In the genomic region with DNA sequence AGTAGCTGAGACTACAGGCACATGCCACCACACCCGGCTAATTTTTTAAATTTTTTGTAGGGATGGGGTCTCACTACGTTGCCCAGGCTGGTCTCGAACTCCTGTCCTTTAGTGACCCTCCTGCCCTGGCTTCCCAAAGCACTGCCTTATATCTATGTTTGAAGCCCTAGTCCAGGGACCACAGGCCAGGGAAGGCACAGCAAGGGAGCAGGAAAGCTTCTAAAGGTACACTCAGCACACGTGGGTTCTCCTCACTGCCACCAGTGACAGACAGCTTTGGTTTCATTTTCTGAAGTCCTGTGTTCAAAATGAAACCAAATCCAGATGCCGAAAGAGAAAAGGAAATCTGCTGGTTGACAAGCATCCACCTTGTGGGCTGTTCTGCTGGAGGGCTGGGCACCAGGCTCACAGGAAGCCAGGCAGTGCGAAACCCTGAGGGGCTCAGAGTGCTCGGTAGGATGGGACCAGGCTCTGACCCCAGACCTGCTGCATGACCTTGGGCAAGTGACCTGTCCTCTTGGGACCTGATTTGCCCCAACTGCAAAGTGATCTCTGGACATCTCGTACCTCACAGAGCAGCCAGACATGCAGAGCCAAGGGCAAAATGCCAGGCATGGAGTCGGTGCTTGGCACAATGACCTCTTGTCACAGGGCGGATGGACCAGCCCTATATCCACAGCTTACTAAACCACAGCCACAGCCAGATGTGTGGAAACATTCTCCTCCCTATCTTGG, we compare ENCODE assay signal across 1 cellular context.
TF ChIP-seq lines count a peak whose summit lies in the region.

No MANE protein-coding gene starts in this region.

TF ChIP-seq in HepG2, 621 proteins besides CTCF, POLR2A, EP300 and RAD21 (continued from another document and continues in another):
- TF ChIP-seq, protein P1, sequence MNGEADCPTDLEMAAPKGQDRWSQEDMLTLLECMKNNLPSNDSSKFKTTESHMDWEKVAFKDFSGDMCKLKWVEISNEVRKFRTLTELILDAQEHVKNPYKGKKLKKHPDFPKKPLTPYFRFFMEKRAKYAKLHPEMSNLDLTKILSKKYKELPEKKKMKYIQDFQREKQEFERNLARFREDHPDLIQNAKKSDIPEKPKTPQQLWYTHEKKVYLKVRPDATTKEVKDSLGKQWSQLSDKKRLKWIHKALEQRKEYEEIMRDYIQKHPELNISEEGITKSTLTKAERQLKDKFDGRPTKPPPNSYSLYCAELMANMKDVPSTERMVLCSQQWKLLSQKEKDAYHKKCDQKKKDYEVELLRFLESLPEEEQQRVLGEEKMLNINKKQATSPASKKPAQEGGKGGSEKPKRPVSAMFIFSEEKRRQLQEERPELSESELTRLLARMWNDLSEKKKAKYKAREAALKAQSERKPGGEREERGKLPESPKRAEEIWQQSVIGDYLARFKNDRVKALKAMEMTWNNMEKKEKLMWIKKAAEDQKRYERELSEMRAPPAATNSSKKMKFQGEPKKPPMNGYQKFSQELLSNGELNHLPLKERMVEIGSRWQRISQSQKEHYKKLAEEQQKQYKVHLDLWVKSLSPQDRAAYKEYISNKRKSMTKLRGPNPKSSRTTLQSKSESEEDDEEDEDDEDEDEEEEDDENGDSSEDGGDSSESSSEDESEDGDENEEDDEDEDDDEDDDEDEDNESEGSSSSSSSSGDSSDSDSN (CRISPR knock-in tag; IDR thresholded peaks at IDR 0.05), result peak; percentile 51
- peak; percentile 51 for TF ChIP-seq ZNF883 (CRISPR knock-in tag; IDR thresholded peaks at IDR 0.05; ENCODE audit: not compliant biosample characterization)
- peak; percentile 84 for TF ChIP-seq ZBTB7A (CRISPR knock-in tag; IDR thresholded peaks at IDR 0.05)
- TF ChIP-seq NR2C2 (CRISPR knock-in tag; IDR thresholded peaks at IDR 0.05; ENCODE audit: borderline replicate concordance), result peak; percentile 85
- TF ChIP-seq HOXA9 (CRISPR knock-in tag; IDR thresholded peaks at IDR 0.05; ENCODE audit: borderline replicate concordance), result no peak
- no peak for TF ChIP-seq JUND (CRISPR knock-in tag; IDR thresholded peaks at IDR 0.05)
- TF ChIP-seq, protein P2, sequence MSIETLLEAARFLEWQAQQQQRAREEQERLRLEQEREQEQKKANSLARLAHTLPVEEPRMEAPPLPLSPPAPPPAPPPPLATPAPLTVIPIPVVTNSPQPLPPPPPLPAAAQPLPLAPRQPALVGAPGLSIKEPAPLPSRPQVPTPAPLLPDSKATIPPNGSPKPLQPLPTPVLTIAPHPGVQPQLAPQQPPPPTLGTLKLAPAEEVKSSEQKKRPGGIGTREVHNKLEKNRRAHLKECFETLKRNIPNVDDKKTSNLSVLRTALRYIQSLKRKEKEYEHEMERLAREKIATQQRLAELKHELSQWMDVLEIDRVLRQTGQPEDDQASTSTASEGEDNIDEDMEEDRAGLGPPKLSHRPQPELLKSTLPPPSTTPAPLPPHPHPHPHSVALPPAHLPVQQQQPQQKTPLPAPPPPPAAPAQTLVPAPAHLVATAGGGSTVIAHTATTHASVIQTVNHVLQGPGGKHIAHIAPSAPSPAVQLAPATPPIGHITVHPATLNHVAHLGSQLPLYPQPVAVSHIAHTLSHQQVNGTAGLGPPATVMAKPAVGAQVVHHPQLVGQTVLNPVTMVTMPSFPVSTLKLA (IDR thresholded peaks at IDR 0.05), result peak; percentile 69
- peak; percentile 71; the same call in 1 of the 2 replicates for TF ChIP-seq ADNP (CRISPR knock-in tag; IDR thresholded peaks at IDR 0.05)
- TF ChIP-seq, protein P3, sequence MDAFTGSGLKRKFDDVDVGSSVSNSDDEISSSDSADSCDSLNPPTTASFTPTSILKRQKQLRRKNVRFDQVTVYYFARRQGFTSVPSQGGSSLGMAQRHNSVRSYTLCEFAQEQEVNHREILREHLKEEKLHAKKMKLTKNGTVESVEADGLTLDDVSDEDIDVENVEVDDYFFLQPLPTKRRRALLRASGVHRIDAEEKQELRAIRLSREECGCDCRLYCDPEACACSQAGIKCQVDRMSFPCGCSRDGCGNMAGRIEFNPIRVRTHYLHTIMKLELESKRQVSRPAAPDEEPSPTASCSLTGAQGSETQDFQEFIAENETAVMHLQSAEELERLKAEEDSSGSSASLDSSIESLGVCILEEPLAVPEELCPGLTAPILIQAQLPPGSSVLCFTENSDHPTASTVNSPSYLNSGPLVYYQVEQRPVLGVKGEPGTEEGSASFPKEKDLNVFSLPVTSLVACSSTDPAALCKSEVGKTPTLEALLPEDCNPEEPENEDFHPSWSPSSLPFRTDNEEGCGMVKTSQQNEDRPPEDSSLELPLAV (CRISPR knock-in tag; conservative IDR thresholded peaks at IDR 0.05; ENCODE audit: low read depth), result no peak
- TF ChIP-seq, protein P4, sequence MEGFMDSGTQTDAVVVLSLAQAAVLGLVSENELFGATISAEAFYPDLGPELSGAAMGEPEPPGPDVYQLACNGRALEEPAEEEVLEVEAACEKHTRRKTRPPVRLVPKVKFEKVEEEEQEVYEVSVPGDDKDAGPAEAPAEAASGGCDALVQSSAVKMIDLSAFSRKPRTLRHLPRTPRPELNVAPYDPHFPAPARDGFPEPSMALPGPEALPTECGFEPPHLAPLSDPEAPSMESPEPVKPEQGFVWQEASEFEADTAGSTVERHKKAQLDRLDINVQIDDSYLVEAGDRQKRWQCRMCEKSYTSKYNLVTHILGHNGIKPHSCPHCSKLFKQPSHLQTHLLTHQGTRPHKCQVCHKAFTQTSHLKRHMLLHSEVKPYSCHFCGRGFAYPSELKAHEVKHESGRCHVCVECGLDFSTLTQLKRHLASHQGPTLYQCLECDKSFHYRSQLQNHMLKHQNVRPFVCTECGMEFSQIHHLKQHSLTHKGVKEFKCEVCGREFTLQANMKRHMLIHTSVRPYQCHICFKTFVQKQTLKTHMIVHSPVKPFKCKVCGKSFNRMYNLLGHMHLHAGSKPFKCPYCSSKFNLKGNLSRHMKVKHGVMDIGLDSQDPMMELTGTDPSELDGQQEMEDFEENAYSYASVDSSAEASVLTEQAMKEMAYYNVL (CRISPR knock-in tag; IDR thresholded peaks at IDR 0.05; ENCODE audit: borderline replicate concordance), result peak; percentile 46; the same call in 1 of the 2 replicates
- TF ChIP-seq ZBTB1 (CRISPR knock-in tag; IDR thresholded peaks at IDR 0.05; ENCODE audit: borderline replicate concordance), result no peak
- no peak for TF ChIP-seq TBX3 (IDR thresholded peaks at IDR 0.05; ENCODE audit: borderline replicate concordance)
- TF ChIP-seq ZNF251 (CRISPR knock-in tag; IDR thresholded peaks at IDR 0.05), result no peak
- TF ChIP-seq, protein P5, sequence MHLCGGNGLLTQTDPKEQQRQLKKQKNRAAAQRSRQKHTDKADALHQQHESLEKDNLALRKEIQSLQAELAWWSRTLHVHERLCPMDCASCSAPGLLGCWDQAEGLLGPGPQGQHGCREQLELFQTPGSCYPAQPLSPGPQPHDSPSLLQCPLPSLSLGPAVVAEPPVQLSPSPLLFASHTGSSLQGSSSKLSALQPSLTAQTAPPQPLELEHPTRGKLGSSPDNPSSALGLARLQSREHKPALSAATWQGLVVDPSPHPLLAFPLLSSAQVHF (CRISPR knock-in tag; IDR thresholded peaks at IDR 0.05), result no peak
- TF ChIP-seq, protein P6, sequence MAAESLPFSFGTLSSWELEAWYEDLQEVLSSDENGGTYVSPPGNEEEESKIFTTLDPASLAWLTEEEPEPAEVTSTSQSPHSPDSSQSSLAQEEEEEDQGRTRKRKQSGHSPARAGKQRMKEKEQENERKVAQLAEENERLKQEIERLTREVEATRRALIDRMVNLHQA (CRISPR knock-in tag; IDR thresholded peaks at IDR 0.05), result no peak
- TF ChIP-seq HOXD1 (CRISPR knock-in tag; IDR thresholded peaks at IDR 0.05), result no peak
- peak; percentile 64; the same call in 1 of the 2 replicates for TF ChIP-seq DNMT1 (CRISPR knock-in tag; IDR thresholded peaks at IDR 0.05)
- no peak for TF ChIP-seq SNAI1 (CRISPR knock-in tag; IDR thresholded peaks at IDR 0.05; ENCODE audit: borderline replicate concordance)
- no peak for TF ChIP-seq ZNF124 (CRISPR knock-in tag; IDR thresholded peaks at IDR 0.05)
- no peak for TF ChIP-seq ZFP62 (CRISPR knock-in tag; IDR thresholded peaks at IDR 0.05)
- 0 out of 2 replicates have a peak, but pooled peaks have one; percentile 22 for TF ChIP-seq AHR (CRISPR knock-in tag; IDR thresholded peaks at IDR 0.05)
- TF ChIP-seq, protein P7, sequence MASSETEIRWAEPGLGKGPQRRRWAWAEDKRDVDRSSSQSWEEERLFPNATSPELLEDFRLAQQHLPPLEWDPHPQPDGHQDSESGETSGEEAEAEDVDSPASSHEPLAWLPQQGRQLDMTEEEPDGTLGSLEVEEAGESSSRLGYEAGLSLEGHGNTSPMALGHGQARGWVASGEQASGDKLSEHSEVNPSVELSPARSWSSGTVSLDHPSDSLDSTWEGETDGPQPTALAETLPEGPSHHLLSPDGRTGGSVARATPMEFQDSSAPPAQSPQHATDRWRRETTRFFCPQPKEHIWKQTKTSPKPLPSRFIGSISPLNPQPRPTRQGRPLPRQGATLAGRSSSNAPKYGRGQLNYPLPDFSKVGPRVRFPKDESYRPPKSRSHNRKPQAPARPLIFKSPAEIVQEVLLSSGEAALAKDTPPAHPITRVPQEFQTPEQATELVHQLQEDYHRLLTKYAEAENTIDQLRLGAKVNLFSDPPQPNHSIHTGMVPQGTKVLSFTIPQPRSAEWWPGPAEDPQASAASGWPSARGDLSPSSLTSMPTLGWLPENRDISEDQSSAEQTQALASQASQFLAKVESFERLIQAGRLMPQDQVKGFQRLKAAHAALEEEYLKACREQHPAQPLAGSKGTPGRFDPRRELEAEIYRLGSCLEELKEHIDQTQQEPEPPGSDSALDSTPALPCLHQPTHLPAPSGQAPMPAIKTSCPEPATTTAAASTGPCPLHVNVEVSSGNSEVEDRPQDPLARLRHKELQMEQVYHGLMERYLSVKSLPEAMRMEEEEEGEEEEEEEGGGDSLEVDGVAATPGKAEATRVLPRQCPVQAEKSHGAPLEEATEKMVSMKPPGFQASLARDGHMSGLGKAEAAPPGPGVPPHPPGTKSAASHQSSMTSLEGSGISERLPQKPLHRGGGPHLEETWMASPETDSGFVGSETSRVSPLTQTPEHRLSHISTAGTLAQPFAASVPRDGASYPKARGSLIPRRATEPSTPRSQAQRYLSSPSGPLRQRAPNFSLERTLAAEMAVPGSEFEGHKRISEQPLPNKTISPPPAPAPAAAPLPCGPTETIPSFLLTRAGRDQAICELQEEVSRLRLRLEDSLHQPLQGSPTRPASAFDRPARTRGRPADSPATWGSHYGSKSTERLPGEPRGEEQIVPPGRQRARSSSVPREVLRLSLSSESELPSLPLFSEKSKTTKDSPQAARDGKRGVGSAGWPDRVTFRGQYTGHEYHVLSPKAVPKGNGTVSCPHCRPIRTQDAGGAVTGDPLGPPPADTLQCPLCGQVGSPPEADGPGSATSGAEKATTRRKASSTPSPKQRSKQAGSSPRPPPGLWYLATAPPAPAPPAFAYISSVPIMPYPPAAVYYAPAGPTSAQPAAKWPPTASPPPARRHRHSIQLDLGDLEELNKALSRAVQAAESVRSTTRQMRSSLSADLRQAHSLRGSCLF (CRISPR knock-in tag; IDR thresholded peaks at IDR 0.05; ENCODE audit: borderline replicate concordance), result no peak
- no peak for TF ChIP-seq CENPT (CRISPR knock-in tag; IDR thresholded peaks at IDR 0.05; ENCODE audit: low read depth)
- no peak for TF ChIP-seq CEBPB (IDR thresholded peaks at IDR 0.05; ENCODE audit: borderline replicate concordance, low read depth, low read length)
- TF ChIP-seq CCAR2 (optimal IDR thresholded peaks at IDR 0.05; ENCODE audit: low read depth, low read length), result no peak
- TF ChIP-seq AKAP8 (CRISPR knock-in tag; IDR thresholded peaks at IDR 0.05), result 0 out of 2 replicates have a peak, but pooled peaks have one; percentile 53
- TF ChIP-seq ZNF790 (CRISPR knock-in tag; IDR thresholded peaks at IDR 0.05; ENCODE audit: borderline replicate concordance), result 0 out of 2 replicates have a peak, but pooled peaks have one; percentile 23
- TF ChIP-seq, protein P8, sequence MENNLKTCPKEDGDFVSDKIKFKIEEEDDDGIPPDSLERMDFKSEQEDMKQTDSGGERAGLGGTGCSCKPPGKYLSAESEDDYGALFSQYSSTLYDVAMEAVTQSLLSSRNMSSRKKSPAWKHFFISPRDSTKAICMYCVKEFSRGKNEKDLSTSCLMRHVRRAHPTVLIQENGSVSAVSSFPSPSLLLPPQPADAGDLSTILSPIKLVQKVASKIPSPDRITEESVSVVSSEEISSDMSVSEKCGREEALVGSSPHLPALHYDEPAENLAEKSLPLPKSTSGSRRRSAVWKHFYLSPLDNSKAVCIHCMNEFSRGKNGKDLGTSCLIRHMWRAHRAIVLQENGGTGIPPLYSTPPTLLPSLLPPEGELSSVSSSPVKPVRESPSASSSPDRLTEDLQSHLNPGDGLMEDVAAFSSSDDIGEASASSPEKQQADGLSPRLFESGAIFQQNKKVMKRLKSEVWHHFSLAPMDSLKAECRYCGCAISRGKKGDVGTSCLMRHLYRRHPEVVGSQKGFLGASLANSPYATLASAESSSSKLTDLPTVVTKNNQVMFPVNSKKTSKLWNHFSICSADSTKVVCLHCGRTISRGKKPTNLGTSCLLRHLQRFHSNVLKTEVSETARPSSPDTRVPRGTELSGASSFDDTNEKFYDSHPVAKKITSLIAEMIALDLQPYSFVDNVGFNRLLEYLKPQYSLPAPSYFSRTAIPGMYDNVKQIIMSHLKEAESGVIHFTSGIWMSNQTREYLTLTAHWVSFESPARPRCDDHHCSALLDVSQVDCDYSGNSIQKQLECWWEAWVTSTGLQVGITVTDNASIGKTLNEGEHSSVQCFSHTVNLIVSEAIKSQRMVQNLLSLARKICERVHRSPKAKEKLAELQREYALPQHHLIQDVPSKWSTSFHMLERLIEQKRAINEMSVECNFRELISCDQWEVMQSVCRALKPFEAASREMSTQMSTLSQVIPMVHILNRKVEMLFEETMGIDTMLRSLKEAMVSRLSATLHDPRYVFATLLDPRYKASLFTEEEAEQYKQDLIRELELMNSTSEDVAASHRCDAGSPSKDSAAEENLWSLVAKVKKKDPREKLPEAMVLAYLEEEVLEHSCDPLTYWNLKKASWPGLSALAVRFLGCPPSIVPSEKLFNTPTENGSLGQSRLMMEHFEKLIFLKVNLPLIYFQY (CRISPR knock-in tag; IDR thresholded peaks at IDR 0.05; ENCODE audit: borderline replicate concordance), result no peak
- peak; percentile 78; the same call in 1 of the 2 replicates for TF ChIP-seq GATAD2A (CRISPR knock-in tag; IDR thresholded peaks at IDR 0.05)
- TF ChIP-seq ZNF652 (CRISPR knock-in tag; IDR thresholded peaks at IDR 0.05; ENCODE audit: borderline replicate concordance, low read depth), result no peak
- TF ChIP-seq, protein P9, sequence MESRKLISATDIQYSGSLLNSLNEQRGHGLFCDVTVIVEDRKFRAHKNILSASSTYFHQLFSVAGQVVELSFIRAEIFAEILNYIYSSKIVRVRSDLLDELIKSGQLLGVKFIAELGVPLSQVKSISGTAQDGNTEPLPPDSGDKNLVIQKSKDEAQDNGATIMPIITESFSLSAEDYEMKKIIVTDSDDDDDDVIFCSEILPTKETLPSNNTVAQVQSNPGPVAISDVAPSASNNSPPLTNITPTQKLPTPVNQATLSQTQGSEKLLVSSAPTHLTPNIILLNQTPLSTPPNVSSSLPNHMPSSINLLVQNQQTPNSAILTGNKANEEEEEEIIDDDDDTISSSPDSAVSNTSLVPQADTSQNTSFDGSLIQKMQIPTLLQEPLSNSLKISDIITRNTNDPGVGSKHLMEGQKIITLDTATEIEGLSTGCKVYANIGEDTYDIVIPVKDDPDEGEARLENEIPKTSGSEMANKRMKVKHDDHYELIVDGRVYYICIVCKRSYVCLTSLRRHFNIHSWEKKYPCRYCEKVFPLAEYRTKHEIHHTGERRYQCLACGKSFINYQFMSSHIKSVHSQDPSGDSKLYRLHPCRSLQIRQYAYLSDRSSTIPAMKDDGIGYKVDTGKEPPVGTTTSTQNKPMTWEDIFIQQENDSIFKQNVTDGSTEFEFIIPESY (CRISPR knock-in tag; IDR thresholded peaks at IDR 0.05), result no peak
- peak; percentile 41 for TF ChIP-seq ZMYM4 (CRISPR knock-in tag; IDR thresholded peaks at IDR 0.05)
- 0 out of 2 replicates have a peak, but pooled peaks have one; percentile 72 for TF ChIP-seq ZMAT3 (CRISPR knock-in tag; conservative IDR thresholded peaks at IDR 0.05)
- TF ChIP-seq ZFP36 (IDR thresholded peaks at IDR 0.05; ENCODE audit: borderline replicate concordance, low read depth, low read length, partially characterized antibody), result no peak
- TF ChIP-seq SAP130 (CRISPR knock-in tag; IDR thresholded peaks at IDR 0.05; ENCODE audit: low read depth), result peak; percentile 57; the same call in 1 of the 2 replicates
- TF ChIP-seq SMAD1 (CRISPR knock-in tag; IDR thresholded peaks at IDR 0.05; ENCODE audit: borderline replicate concordance, low read depth), result 0 out of 2 replicates have a peak, but pooled peaks have one; percentile 57
